ENCODE assay signal across 8 cellular contexts in the genomic region with DNA sequence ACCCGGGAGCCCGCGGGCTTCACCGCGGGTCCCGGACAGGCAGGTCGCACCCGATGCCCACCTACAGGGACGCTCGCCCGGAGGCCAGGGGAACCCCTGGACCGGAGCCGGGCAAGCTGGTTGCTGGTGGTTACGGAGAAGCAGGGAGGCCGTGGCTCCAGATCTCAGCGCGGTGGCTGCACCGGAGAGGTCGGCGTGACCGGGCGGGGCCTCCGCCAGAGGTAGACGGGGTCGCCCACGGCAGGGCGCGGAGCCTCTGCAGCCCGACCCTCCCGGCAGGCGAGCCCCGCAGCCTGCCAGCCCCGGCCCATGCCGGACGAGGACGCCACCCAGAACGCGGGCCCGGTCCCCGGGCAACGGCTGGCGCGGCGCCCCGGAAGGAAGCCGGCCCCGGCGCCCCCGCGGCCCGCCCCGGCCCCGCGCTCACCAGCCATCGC. TPM values are rescaled to one million over a fixed set of nuclear protein-coding genes. Genes with fewer than 3 reads are reported as not detected.
DNase-seq lines count a peak whose midpoint lies in the region; ATAC-seq, FAIRE-seq and TF ChIP-seq lines count a peak whose summit lies in the region.

No MANE protein-coding gene starts in this region.

- FAIRE-seq in frontal cortex (lab: Jason Lieb, UNC): no peak

- H3K27me3 Mint-ChIP-seq in activated B cell treated with CpG ODN at 0.5 μM for 24 hours: no peaks in the 10 kb centered on the region

- H3K27me3 ChIP-seq in iPS DF 6.9 (ENCODE audit: control insufficient read depth, insufficient read depth, low read length): no peaks in the 10 kb centered on the region

- H3K27ac Mint-ChIP-seq in activated B cell treated with CpG ODN at 0.5 μM for 24 hours: no peak overlapping the region

- H3K36me3 Mint-ChIP-seq in activated B cell treated with CpG ODN at 0.5 μM for 24 hours (ENCODE audit: low read depth): peaks cover 54% of the 10 kb centered on the region

- TF ChIP-seq CTCF in activated B cell treated with CpG ODN at 0.5 μM for 24 hours (IDR thresholded peaks at IDR 0.05): no peak

- H3K27ac ChIP-seq in iPS DF 6.9 (ENCODE audit: low read length): no peak overlapping the region

- H3K4me3 Mint-ChIP-seq in activated B cell treated with CpG ODN at 0.5 μM for 24 hours: peak overlapping the region; percentile 85

- peaks cover 11% of the 10 kb centered on the region for H3K4me1 Mint-ChIP-seq in activated B cell treated with CpG ODN at 0.5 μM for 24 hours

- CTCF ChIA-PET in activated B cell treated with CpG ODN at 0.5 μM for 24 hours (lab: Charles Lee): no interaction called here

- peak; percentile 21 for ATAC-seq in HG03039 (IDR thresholded peaks at IDR 0.05; ENCODE audit: unreplicated experiment)
- no peak for ATAC-seq in activated B cell treated with CpG ODN at 0.5 μM for 24 hours (ENCODE audit: low read depth)

- POLR2A ChIA-PET in activated B cell treated with CpG ODN at 0.5 μM for 24 hours (lab: Charles Lee): interaction anchor here (1.9 kb wide), 1 partner anchor 19 kb away, joined by 6 read pairs; the partner anchor contains the start of gene ANAPC11

- intact Hi-C loops in activated B cell treated with CpG ODN at 0.5 μM for 24 hours (cut with micrococcal nuclease): loop anchor here (1.0 kb wide), 2 partner anchors 15 to 20 kb away; partner anchors contain the start of genes ALYREF and ANAPC11

- H3K4me3 ChIP-seq in iPS DF 6.9 (ENCODE audit: low read length): peak overlapping the region; percentile 80

- H3K9me3 Mint-ChIP-seq in activated B cell treated with CpG ODN at 0.5 μM for 24 hours: no peaks in the 10 kb centered on the region

- DNase-seq in stimulated activated CD4-positive, alpha-beta T cell treated with anti-CD3 and anti-CD28 coated beads, Interleukin-15, amount 100 ng/mL, for 24 hours: peak; percentile 46
- DNase-seq in stimulated activated CD4-positive, alpha-beta T cell treated with anti-CD3 and anti-CD28 coated beads, Interleukin-12 subunit alpha, Interleukin-12 subunit beta, amount 100 ng/mL, for 4 hours: no peak
- no peak for DNase-seq in activated B cell treated with CpG ODN at 0.5 μM for 24 hours
- no peak for DNase-seq in iPS DF 6.9 (ENCODE audit: low read depth, low spot score)
- peak; percentile 45 for DNase-seq in stimulated activated CD8-positive, alpha-beta memory T cell treated with anti-CD3 and anti-CD28 coated beads, Interleukin-4, amount 100 ng/mL, for 48 hours
- DNase-seq in inferior parietal cortex (ENCODE audit: extremely low spot score): no peak
- no peak for DNase-seq in frontal cortex (ENCODE audit: low spot score in 2 of 2)

- no peaks in the 10 kb centered on the region for H3K9me3 ChIP-seq in iPS DF 6.9 (ENCODE audit: control insufficient read depth, insufficient read depth, low read length)

- H3K36me3 ChIP-seq in iPS DF 6.9 (ENCODE audit: control insufficient read depth, insufficient read depth, low read length): peaks cover 39% of the 10 kb centered on the region

- peaks cover 5% of the 10 kb centered on the region for H3K4me1 ChIP-seq in iPS DF 6.9 (ENCODE audit: control insufficient read depth, insufficient read depth, low read length)

- no CpG with 5 or more reads among the region's 55 CpGs for WGBS in iPS DF 6.9 (ENCODE audit: insufficient coverage, insufficient read length)

RNA-seq across cellular contexts. Expression of gene PCYT2, which starts 0.3 kb away (rescaled TPM):
- 40.3 and 44.1 TPM in 2 replicates for total RNA-seq in activated B cell treated with CpG ODN at 0.5 μM for 24 hours
- total RNA-seq in frontal cortex: 28.9 TPM

RNA-seq across cellular contexts. Expression of gene SIRT7, which starts 7.1 kb away (rescaled TPM):
- total RNA-seq in activated B cell treated with CpG ODN at 0.5 μM for 24 hours: 57.6 and 66.4 TPM in 2 replicates
- 8.6 TPM for total RNA-seq in frontal cortex

RNA-seq across cellular contexts. Expression of gene NPB, which starts 8.8 kb away (rescaled TPM):
- 0.24 and 0.27 TPM in 2 replicates for total RNA-seq in activated B cell treated with CpG ODN at 0.5 μM for 24 hours
- total RNA-seq in frontal cortex: 1.2 TPM

RNA-seq across cellular contexts. Expression of gene MAFG, which starts 16.7 kb away (rescaled TPM):
- total RNA-seq in activated B cell treated with CpG ODN at 0.5 μM for 24 hours: 27.9 and 30.7 TPM in 2 replicates
- total RNA-seq in frontal cortex: 13.9 TPM

RNA-seq across cellular contexts. Expression of gene ANAPC11, which starts 19.3 kb away (rescaled TPM):
- 64.2 and 83.8 TPM in 2 replicates for total RNA-seq in activated B cell treated with CpG ODN at 0.5 μM for 24 hours
- total RNA-seq in frontal cortex: 60.3 TPM

Comparison
In these comparisons a context has a peak if more than half of its experiments do, and no peak if none do; other contexts are left out.
1. DNase-seq: peak in stimulated activated CD4-positive, alpha-beta T cell treated with anti-CD3 and anti-CD28 coated beads, Interleukin-15, amount 100 ng/mL, for 24 hours (single experiment) and stimulated activated CD8-positive, alpha-beta memory T cell treated with anti-CD3 and anti-CD28 coated beads, Interleukin-4, amount 100 ng/mL, for 48 hours (single experiment); none in stimulated activated CD4-positive, alpha-beta T cell treated with anti-CD3 and anti-CD28 coated beads, Interleukin-12 subunit alpha, Interleukin-12 subunit beta, amount 100 ng/mL, for 4 hours (single experiment), activated B cell treated with CpG ODN at 0.5 μM for 24 hours (single experiment), iPS DF 6.9 (single experiment), inferior parietal cortex (single experiment) and frontal cortex (0 of 2).